Comparison of ENCODE assay signal across 8 cellular contexts in the genomic region with DNA sequence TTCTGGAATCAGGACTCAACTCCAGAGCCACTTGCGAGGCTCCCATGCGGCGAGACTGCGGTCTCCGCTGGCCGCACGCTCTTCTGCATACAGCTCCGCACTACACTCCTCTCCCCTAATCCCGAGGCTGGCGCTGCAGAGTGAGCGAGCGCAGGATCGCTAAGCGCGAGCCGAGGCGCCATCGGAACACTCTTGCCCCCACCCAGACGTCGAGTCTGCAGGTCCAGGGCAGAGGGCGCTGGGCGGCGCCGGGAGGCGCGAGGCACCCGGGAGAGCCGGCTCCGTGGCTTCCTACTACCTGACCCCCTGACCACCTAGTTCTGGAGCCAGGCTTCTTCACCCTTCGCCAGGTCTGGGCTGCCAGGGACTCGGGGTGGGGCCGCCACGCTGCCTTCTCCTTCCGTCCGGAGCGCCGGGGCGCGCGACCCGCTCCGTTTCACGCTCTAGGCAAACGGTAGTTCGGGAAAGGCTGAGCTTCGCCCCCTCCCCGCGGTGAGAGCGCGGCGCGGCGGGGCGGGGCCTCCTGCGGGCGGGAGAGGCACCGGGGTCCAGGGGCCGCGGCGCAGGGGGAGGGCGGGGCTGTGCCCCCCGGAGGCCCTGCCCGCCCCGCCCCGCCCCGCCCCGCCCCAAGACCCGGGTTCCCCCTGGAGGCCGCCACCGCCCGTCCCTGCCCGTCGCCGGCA. TPM values are rescaled to one million over a fixed set of nuclear protein-coding genes. Genes with fewer than 3 reads are reported as not detected.
A peak's percentile ranks its signal among the peaks of the same experiment; 100 is the strongest.
DNase-seq lines count a peak whose midpoint lies in the region; ATAC-seq and TF ChIP-seq lines count a peak whose summit lies in the region.

No MANE protein-coding gene starts in this region.

- H3K36me3 Mint-ChIP-seq in nephron progenitor cell (ENCODE audit: low read depth) = no peaks in the 10 kb centered on the region

- intact Hi-C loops in thyroid gland (cut with DNase I) = no loop called here

- H3K27ac Mint-ChIP-seq in nephron progenitor cell = no peak overlapping the region

- TF ChIP-seq CTCF in RWPE1 (conservative IDR thresholded peaks at IDR 0.05; ENCODE audit: low read depth) = no peak
- TF ChIP-seq CTCF in foreskin keratinocyte (conservative IDR thresholded peaks at IDR 0.05) = peak; percentile 18
- no peak for TF ChIP-seq CTCF in nephron progenitor cell (IDR thresholded peaks at IDR 0.05)
- TF ChIP-seq CTCF in thyroid gland (IDR thresholded peaks at IDR 0.05) = peak in 1 of 6 experiments; percentile 16

- peaks cover 29% of the 10 kb centered on the region for H3K4me1 Mint-ChIP-seq in nephron progenitor cell

- TF ChIP-seq RAD21 in Ishikawa (IDR thresholded peaks at IDR 0.05; ENCODE audit: low read depth) = no peak

- no peak for TF ChIP-seq EP300 in Ishikawa (IDR thresholded peaks at IDR 0.05; ENCODE audit: borderline replicate concordance)

- H3K27ac ChIP-seq in RWPE1 = peak overlapping the region; percentile 89
- H3K27ac ChIP-seq in foreskin keratinocyte = peak overlapping the region; percentile 88
- peak overlapping the region; percentile 51 to 81 (median 74) for H3K27ac ChIP-seq in thyroid gland

- H3K27me3 Mint-ChIP-seq in nephron progenitor cell (ENCODE audit: low read depth, poor library complexity) = peaks cover 32% of the 10 kb centered on the region

- no peaks in the 10 kb centered on the region for H3K27me3 ChIP-seq in foreskin keratinocyte
- no peaks in the 10 kb centered on the region for H3K27me3 ChIP-seq in thyroid gland

- POLR2A ChIA-PET in RWPE1 (lab: Yijun Ruan, JAX; ENCODE audit: low non-redundant PET) = interaction anchor here (0.6 kb wide), 2 partner anchors 47 to 83 kb away, joined by 3 read pairs; no protein-coding TSS in a partner anchor

- peak overlapping the region; percentile 86 for H3K4me3 Mint-ChIP-seq in nephron progenitor cell

- H3K9me3 ChIP-seq in thyroid gland = no peaks in the 10 kb centered on the region

- no peaks in the 10 kb centered on the region for H3K9me3 Mint-ChIP-seq in nephron progenitor cell

- TF ChIP-seq POLR2A in thyroid gland (IDR thresholded peaks at IDR 0.05) = peak in 1 of 2 donors; percentile 58

- 0% methylated on average over 14 to 33 of the region's 74 CpGs for WGBS in thyroid gland, 2 donors

- DNase-seq in DMS79 (lab: John Stamatoyannopoulos, UW) (peak; percentile 17), RWPE1 (ENCODE audit: low spot score) (peak; percentile 48), activated gamma-delta T cell (lab: John Stamatoyannopoulos, UW) (peak; percentile 48), foreskin keratinocyte (peak in 1 of 2 donors; percentile 44), nephron progenitor cell (peak; percentile 86), thyroid gland (peak; percentile 76)

- H3K4me1 ChIP-seq in foreskin keratinocyte = peaks cover 5% of the 10 kb centered on the region
- H3K4me1 ChIP-seq in thyroid gland = peaks cover 3 to 4% of the 10 kb centered on the region in 2 donors

- H3K4me3 ChIP-seq in thyroid gland (replicated peaks in 1 of 3) = peak overlapping the region; percentile 12 to 53 (median 51)

- H3K36me3 ChIP-seq in thyroid gland = no peaks in the 10 kb centered on the region

- CTCF ChIA-PET in RWPE1 (lab: Yijun Ruan, JAX) = interaction anchor here (0.6 to 1.5 kb wide), 6 partner anchors 47 to 265 kb away, joined by 3 to 6 read pairs (median 5); no protein-coding TSS in a partner anchor

- ATAC-seq in GM21529 (IDR thresholded peaks at IDR 0.05; ENCODE audit: unreplicated experiment) (peak; percentile 75), foreskin keratinocyte (peak; percentile 61)

TF ChIP-seq in Ishikawa, 13 proteins besides CTCF, POLR2A, EP300 and RAD21:
- TF ChIP-seq NFIC (IDR thresholded peaks at IDR 0.05) = no peak
- no peak for TF ChIP-seq TCF12 (IDR thresholded peaks at IDR 0.05; ENCODE audit: low read depth)
- peak; percentile 83; the same call in 1 of the 2 replicates for TF ChIP-seq ZBTB7A (IDR thresholded peaks at IDR 0.05; ENCODE audit: low read depth)
- no peak for TF ChIP-seq TEAD4 (IDR thresholded peaks at IDR 0.05)
- TF ChIP-seq, protein P1, sequence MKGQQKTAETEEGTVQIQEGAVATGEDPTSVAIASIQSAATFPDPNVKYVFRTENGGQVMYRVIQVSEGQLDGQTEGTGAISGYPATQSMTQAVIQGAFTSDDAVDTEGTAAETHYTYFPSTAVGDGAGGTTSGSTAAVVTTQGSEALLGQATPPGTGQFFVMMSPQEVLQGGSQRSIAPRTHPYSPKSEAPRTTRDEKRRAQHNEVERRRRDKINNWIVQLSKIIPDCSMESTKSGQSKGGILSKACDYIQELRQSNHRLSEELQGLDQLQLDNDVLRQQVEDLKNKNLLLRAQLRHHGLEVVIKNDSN (IDR thresholded peaks at IDR 0.05) = no peak
- TF ChIP-seq CREB1 (IDR thresholded peaks at IDR 0.05; ENCODE audit: low read depth) = no peak
- TF ChIP-seq, protein P2, sequence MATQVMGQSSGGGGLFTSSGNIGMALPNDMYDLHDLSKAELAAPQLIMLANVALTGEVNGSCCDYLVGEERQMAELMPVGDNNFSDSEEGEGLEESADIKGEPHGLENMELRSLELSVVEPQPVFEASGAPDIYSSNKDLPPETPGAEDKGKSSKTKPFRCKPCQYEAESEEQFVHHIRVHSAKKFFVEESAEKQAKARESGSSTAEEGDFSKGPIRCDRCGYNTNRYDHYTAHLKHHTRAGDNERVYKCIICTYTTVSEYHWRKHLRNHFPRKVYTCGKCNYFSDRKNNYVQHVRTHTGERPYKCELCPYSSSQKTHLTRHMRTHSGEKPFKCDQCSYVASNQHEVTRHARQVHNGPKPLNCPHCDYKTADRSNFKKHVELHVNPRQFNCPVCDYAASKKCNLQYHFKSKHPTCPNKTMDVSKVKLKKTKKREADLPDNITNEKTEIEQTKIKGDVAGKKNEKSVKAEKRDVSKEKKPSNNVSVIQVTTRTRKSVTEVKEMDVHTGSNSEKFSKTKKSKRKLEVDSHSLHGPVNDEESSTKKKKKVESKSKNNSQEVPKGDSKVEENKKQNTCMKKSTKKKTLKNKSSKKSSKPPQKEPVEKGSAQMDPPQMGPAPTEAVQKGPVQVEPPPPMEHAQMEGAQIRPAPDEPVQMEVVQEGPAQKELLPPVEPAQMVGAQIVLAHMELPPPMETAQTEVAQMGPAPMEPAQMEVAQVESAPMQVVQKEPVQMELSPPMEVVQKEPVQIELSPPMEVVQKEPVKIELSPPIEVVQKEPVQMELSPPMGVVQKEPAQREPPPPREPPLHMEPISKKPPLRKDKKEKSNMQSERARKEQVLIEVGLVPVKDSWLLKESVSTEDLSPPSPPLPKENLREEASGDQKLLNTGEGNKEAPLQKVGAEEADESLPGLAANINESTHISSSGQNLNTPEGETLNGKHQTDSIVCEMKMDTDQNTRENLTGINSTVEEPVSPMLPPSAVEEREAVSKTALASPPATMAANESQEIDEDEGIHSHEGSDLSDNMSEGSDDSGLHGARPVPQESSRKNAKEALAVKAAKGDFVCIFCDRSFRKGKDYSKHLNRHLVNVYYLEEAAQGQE (IDR thresholded peaks at IDR 0.05; ENCODE audit: low read depth) = no peak
- TF ChIP-seq FOXM1 (IDR thresholded peaks at IDR 0.05; ENCODE audit: borderline replicate concordance, low read depth) = no peak
- no peak for TF ChIP-seq CEBPB (IDR thresholded peaks at IDR 0.05)
- TF ChIP-seq TAF1 (IDR thresholded peaks at IDR 0.05; ENCODE audit: low read depth) = peak; percentile 39; the same call in 1 of the 2 replicates
- TF ChIP-seq EGR1 (IDR thresholded peaks at IDR 0.05) = no peak
- TF ChIP-seq, protein P3, sequence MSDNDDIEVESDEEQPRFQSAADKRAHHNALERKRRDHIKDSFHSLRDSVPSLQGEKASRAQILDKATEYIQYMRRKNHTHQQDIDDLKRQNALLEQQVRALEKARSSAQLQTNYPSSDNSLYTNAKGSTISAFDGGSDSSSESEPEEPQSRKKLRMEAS (IDR thresholded peaks at IDR 0.05) = peak; percentile 82
TF ChIP-seq in Ishikawa: peak in this region for 3.

RNA-seq across cellular contexts. Expression of a gene that starts 5.4 kb away (rescaled TPM):
- total RNA-seq in foreskin keratinocyte (31.2 and 34.6 TPM in 2 replicates), thyroid gland (10 to 100 TPM; 16.3 to 72.5 (median 34.5) TPM)
- 35.5 and 41.1 TPM in 2 replicates for polyA plus RNA-seq in foreskin keratinocyte

RNA-seq across cellular contexts. Expression of a gene that starts 44.2 kb away (rescaled TPM):
- 13.1 and 13.2 TPM in 2 replicates for total RNA-seq in foreskin keratinocyte
- 19.7 and 22.4 TPM in 2 replicates for polyA plus RNA-seq in foreskin keratinocyte
- total RNA-seq in thyroid gland = 10 to 100 TPM in 2 of 4 donors, 1 to 10 TPM in 2; 8.6 to 17.5 (median 11.9) TPM
